ENCODE assay signal across 9 cellular contexts in the genomic region with DNA sequence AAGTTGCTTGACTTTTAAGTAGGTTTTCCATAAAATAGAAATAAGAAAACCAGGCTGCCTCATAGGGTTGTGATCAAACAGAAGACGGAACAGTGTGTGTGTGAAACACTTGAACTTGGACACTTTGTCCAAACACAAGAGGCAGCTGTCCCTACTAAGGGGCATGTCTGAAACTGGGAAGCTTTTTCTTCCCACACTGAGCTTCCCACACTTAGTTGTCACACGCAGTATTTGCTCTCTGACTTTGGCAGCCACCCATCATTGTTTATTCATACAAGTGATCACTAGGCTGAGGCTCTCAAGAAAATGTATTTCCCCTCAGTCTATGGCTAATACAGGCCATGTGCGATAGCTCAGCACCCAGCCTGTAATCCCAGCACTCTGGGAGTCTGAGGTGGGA. TPM values are rescaled to one million over a fixed set of nuclear protein-coding genes. Genes with fewer than 3 reads are reported as not detected.
A peak's percentile ranks its signal among the peaks of the same experiment; 100 is the strongest.
DNase-seq lines count a peak whose midpoint lies in the region; ATAC-seq and TF ChIP-seq lines count a peak whose summit lies in the region.
"Had no signal": no experiment of that assay in that cellular context is flagged by ENCODE, and none has a peak within 500 bp of the region (broad histone marks: within the 10 kb centered on the region; RNA-seq: fewer than 3 reads in every experiment).

No MANE protein-coding gene starts in this region.

- H3K27me3 Mint-ChIP-seq in stimulated activated memory B cell treated with anti-CD40 and anti-IgM and Interleukin-4, amounts not matched to agents 10 μg/mL and 1 μg/mL and 100 μg/mL, for 72 hours, result no peaks in the 10 kb centered on the region

- DNase-seq in PC-9 (peak in 1 of 2 experiments; percentile 46), fibroblast of pulmonary artery (ENCODE audit: low read depth) (peak; percentile 94), occipital lobe (lab: John Stamatoyannopoulos, UW) (peak; percentile 27)
- no peak for DNase-seq in stimulated activated CD4-positive, alpha-beta T cell treated with anti-CD3 and anti-CD28 coated beads, Interleukin-15, amount 100 ng/mL, for 24 hours
- DNase-seq: activated CD4-positive, alpha-beta memory T cell treated with anti-CD3 and anti-CD28 coated beads for 36 hours had no signal

- H3K27ac Mint-ChIP-seq in stimulated activated memory B cell treated with anti-CD40 and anti-IgM and Interleukin-4, amounts not matched to agents 10 μg/mL and 1 μg/mL and 100 μg/mL, for 72 hours, result no peak overlapping the region
- H3K27ac Mint-ChIP-seq: activated CD4-positive, alpha-beta memory T cell treated with anti-CD3 and anti-CD28 coated beads for 36 hours had no signal

- H2AFZ ChIP-seq in PC-9, result no peak overlapping the region

- CTCF ChIA-PET in PC-9 (lab: Charles Lee), result interaction anchor here (0.6 to 2.2 kb wide), 5 partner anchors 10 to 339 kb away, joined by 3 to 10 read pairs (median 4); no protein-coding TSS in a partner anchor

- no peak for ATAC-seq in stimulated activated memory B cell treated with anti-CD40 and anti-IgM and Interleukin-4, amounts not matched to agents 10 μg/mL and 1 μg/mL and 100 μg/mL, for 72 hours
- no peak for ATAC-seq in HG03342 (IDR thresholded peaks at IDR 0.05; ENCODE audit: unreplicated experiment)
- ATAC-seq in HG03354 (IDR thresholded peaks at IDR 0.05; ENCODE audit: poor library complexity, severe bottlenecking, unreplicated experiment), result no peak

- H3K4me1 ChIP-seq in BLaER1 treated with 17β-estradiol and CSF1 and Interleukin-3, amounts not matched to agents 10 nM and 100 nM, result peaks cover 23 to 44% (median 27%) of the 10 kb centered on the region in 10 experiments
- peaks cover 67% of the 10 kb centered on the region for H3K4me1 ChIP-seq in PC-9 (replicated peaks; ENCODE audit: insufficient read depth)

- intact Hi-C loops in PC-9 (cut with micrococcal nuclease; ENCODE audit: unreplicated experiment), result loop anchor here (5.0 kb wide), 1 partner anchor 160 kb away; no protein-coding TSS in a partner anchor

- no peaks in the 10 kb centered on the region for H3K27me3 ChIP-seq in BLaER1 treated with 17β-estradiol and CSF1 and Interleukin-3, amounts not matched to agents 10 nM and 100 nM
- H3K27me3 ChIP-seq in PC-9 (ENCODE audit: insufficient read depth, low read depth), result no peaks in the 10 kb centered on the region

- TF ChIP-seq CTCF in PC-9 (conservative IDR thresholded peaks at IDR 0.05), result no peak
- no peak for TF ChIP-seq CTCF in fibroblast of pulmonary artery (IDR thresholded peaks at IDR 0.05; ENCODE audit: low read length, missing control alignments)

- peak overlapping the region in 9 of 11 experiments; percentile 51 to 78 (median 71); a peak in 17 of 22 replicates for H3K27ac ChIP-seq in BLaER1 treated with 17β-estradiol and CSF1 and Interleukin-3, amounts not matched to agents 10 nM and 100 nM
- peak overlapping the region; percentile 68 for H3K27ac ChIP-seq in PC-9

- H3K79me2 ChIP-seq in PC-9 (ENCODE audit: low read depth), result peaks cover 10% of the 10 kb centered on the region; the same call in 1 of the 2 replicates

- peak overlapping the region; percentile 76 to 95 (median 86) for H3K4me2 ChIP-seq in BLaER1 treated with 17β-estradiol and CSF1 and Interleukin-3, amounts not matched to agents 10 nM and 100 nM
- H3K4me2 ChIP-seq in PC-9, result peak overlapping the region; percentile 82

- H3K9ac ChIP-seq in BLaER1 treated with 17β-estradiol and CSF1 and Interleukin-3, amounts not matched to agents 10 nM and 100 nM, result peak overlapping the region in 8 of 11 experiments; percentile 53 to 76 (median 72); a peak in 10 of 22 replicates

- H3K4me3 ChIP-seq in BLaER1 treated with 17β-estradiol and CSF1 and Interleukin-3, amounts not matched to agents 10 nM and 100 nM, result 0 out of 20 replicates have a peak overlapping the region, but pooled peaks of 1 of the 10 experiments have one; percentile 73
- peak overlapping the region; percentile 56; the same call in 1 of the 2 replicates for H3K4me3 ChIP-seq in PC-9
- H3K4me3 ChIP-seq in fibroblast of pulmonary artery (replicated peaks; ENCODE audit: low read depth, low read length), result peak overlapping the region; percentile 35

- H3K9me3 Mint-ChIP-seq in stimulated activated memory B cell treated with anti-CD40 and anti-IgM and Interleukin-4, amounts not matched to agents 10 μg/mL and 1 μg/mL and 100 μg/mL, for 72 hours, result no peaks in the 10 kb centered on the region
- H3K9me3 Mint-ChIP-seq: activated CD4-positive, alpha-beta memory T cell treated with anti-CD3 and anti-CD28 coated beads for 36 hours had no signal

- peaks cover 25% of the 10 kb centered on the region for H3K4me1 Mint-ChIP-seq in stimulated activated memory B cell treated with anti-CD40 and anti-IgM and Interleukin-4, amounts not matched to agents 10 μg/mL and 1 μg/mL and 100 μg/mL, for 72 hours

- H4K20me1 ChIP-seq in BLaER1 treated with 17β-estradiol and CSF1 and Interleukin-3, amounts not matched to agents 10 nM and 100 nM, result peaks cover 0 to 43% (median 0%) of the 10 kb centered on the region in 11 experiments; a peak in 3 of 22 replicates
- no peaks in the 10 kb centered on the region for H4K20me1 ChIP-seq in PC-9 (ENCODE audit: insufficient read depth)

- POLR2A ChIA-PET in PC-9 (lab: Charles Lee; ENCODE audit: unreplicated experiment), result interaction anchor here (0.5 to 1.2 kb wide), 4 partner anchors 10 to 68 kb away, joined by 7 to 54 read pairs (median 12); partner anchors contain the start of gene CD59

- H3K9me2 ChIP-seq in PC-9 (ENCODE audit: insufficient read depth), result no peaks in the 10 kb centered on the region

- H3K36me3 ChIP-seq in BLaER1 treated with 17β-estradiol and CSF1 and Interleukin-3, amounts not matched to agents 10 nM and 100 nM, result peaks cover 0 to 23% (median 12%) of the 10 kb centered on the region in 11 experiments; a peak in 15 of 22 replicates
- peaks cover 17% of the 10 kb centered on the region; the same call in 1 of the 2 replicates for H3K36me3 ChIP-seq in PC-9 (ENCODE audit: low read depth)

- peaks cover 47% of the 10 kb centered on the region for H3F3A ChIP-seq in PC-9 (ENCODE audit: insufficient read depth, low read depth)

- no peaks in the 10 kb centered on the region for H3K9me3 ChIP-seq in BLaER1 treated with 17β-estradiol and CSF1 and Interleukin-3, amounts not matched to agents 10 nM and 100 nM (replicated peaks in 1 of 11)
- H3K9me3 ChIP-seq in PC-9 (ENCODE audit: insufficient read depth, low read depth), result no peaks in the 10 kb centered on the region

- BruUV-seq in PC-9 (replicated peaks; lab: Mats Ljungman, UMichigan), result no TSS peak

- no peaks in the 10 kb centered on the region for H3K36me3 Mint-ChIP-seq in stimulated activated memory B cell treated with anti-CD40 and anti-IgM and Interleukin-4, amounts not matched to agents 10 μg/mL and 1 μg/mL and 100 μg/mL, for 72 hours
- H3K36me3 Mint-ChIP-seq: activated CD4-positive, alpha-beta memory T cell treated with anti-CD3 and anti-CD28 coated beads for 36 hours had no signal

- H3K4me3 Mint-ChIP-seq in stimulated activated memory B cell treated with anti-CD40 and anti-IgM and Interleukin-4, amounts not matched to agents 10 μg/mL and 1 μg/mL and 100 μg/mL, for 72 hours, result no peak overlapping the region

RNA-seq across cellular contexts. Expression of gene C11orf91, which starts 1.2 kb away (rescaled TPM):
- total RNA-seq in PC-9 (2021) (0.90 TPM in 1 of 2 replicates, not detected in the other), occipital lobe (not detected)
- total RNA-seq: activated CD4-positive, alpha-beta memory T cell treated with anti-CD3 and anti-CD28 coated beads for 36 hours had no signal

RNA-seq across cellular contexts. Expression of gene CD59, which starts 34.4 kb away (rescaled TPM):
- total RNA-seq in PC-9 (2021), result 288 and 291 TPM in 2 replicates
- total RNA-seq in occipital lobe, result 42.7 TPM
